14 cellular contexts compared by ENCODE assay signal in the genomic region with DNA sequence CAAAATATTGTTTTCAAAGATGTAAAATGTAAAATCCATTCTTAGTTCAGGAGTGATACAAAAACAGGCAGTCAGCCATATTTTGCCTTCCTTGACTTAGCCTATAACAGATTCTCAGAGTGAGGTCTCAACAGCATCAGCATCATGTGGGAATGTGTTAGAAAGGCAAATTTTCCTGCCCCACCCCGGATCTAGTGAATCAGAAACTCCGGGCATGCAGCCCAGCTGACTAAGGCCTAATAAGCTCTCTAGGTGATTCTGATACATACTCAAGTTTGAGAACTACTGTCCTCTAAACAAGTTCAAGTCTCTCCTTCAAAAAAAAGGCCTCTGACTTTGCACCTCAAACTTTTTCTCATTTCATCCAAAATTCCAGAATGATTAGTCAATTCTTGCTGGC. TPM values are rescaled to one million over a fixed set of nuclear protein-coding genes. Genes with fewer than 3 reads are reported as not detected.
DNase-seq lines count a peak whose midpoint lies in the region; ATAC-seq and TF ChIP-seq lines count a peak whose summit lies in the region.
"Had no signal": no experiment of that assay in that cellular context is flagged by ENCODE, and none has a peak within 500 bp of the region (broad histone marks: within the 10 kb centered on the region; RNA-seq: fewer than 3 reads in every experiment).

No MANE protein-coding gene starts in this region.

- H3K27ac ChIP-seq in RWPE1, result no peak overlapping the region

- no peaks in the 10 kb centered on the region for H3K4me1 Mint-ChIP-seq in progenitor cell of endocrine pancreas (ENCODE audit: low read depth)
- H3K4me1 Mint-ChIP-seq: brain had no signal

- CTCF ChIA-PET in RWPE1 (lab: Yijun Ruan, JAX), result no interaction called here

- DNase-seq in ELR (ENCODE audit: low read depth) (peak; percentile 99), RWPE1 (ENCODE audit: low spot score) (peak; percentile 83), fibroblast of gingiva (ENCODE audit: low read depth) (peak; percentile 86), posterior vena cava (ENCODE audit: low spot score) (peak; percentile 94), SW480 (ENCODE audit: low spot score) (no peak), progenitor cell of endocrine pancreas (ENCODE audit: low spot score, unreplicated experiment) (no peak)
- DNase-seq: activated CD4-positive, alpha-beta T cell treated with anti-CD3 and anti-CD28 coated beads, Interleukin-2, amount 50 U/mL, for 48 hours; islet precursor cell; NCI-H1092 treated with DMSO at 0.1 percent for 48 hours; stimulated activated CD4-positive, alpha-beta T cell treated with anti-CD3 and anti-CD28 coated beads, Interleukin-15, amount 100 ng/mL, for 24 hours had no signal

- H3K4me3 Mint-ChIP-seq in progenitor cell of endocrine pancreas (ENCODE audit: low read depth), result no peak overlapping the region
- H3K4me3 Mint-ChIP-seq: brain, type B pancreatic cell had no signal

- ATAC-seq in GM19463 (IDR thresholded peaks at IDR 0.05; ENCODE audit: unreplicated experiment), result no peak
- ATAC-seq in HG02852 (IDR thresholded peaks at IDR 0.05; ENCODE audit: unreplicated experiment), result no peak

- no peaks in the 10 kb centered on the region for H3K36me3 Mint-ChIP-seq in progenitor cell of endocrine pancreas (ENCODE audit: insufficient read depth)
- H3K36me3 Mint-ChIP-seq: brain, type B pancreatic cell had no signal

- TF ChIP-seq CTCF in RWPE1 (conservative IDR thresholded peaks at IDR 0.05; ENCODE audit: low read depth) (no peak), progenitor cell of endocrine pancreas (IDR thresholded peaks at IDR 0.05; ENCODE audit: unreplicated experiment) (no peak)

- POLR2A ChIA-PET in RWPE1 (lab: Yijun Ruan, JAX; ENCODE audit: low non-redundant PET), result no interaction called here

- intact Hi-C loops in posterior vena cava (cut with DNase I), result loop anchor here in 1 of 2 donors (10.0 kb wide), 1 partner anchor 124 kb away; a partner anchor contains a TSS

- H3K27ac Mint-ChIP-seq in progenitor cell of endocrine pancreas, result no peak overlapping the region
- H3K27ac Mint-ChIP-seq: brain, type B pancreatic cell had no signal

- no peaks in the 10 kb centered on the region for H3K27me3 Mint-ChIP-seq in progenitor cell of endocrine pancreas
- H3K27me3 Mint-ChIP-seq: type B pancreatic cell had no signal

- H3K9me3 Mint-ChIP-seq in progenitor cell of endocrine pancreas (ENCODE audit: low read depth), result no peaks in the 10 kb centered on the region
- H3K9me3 Mint-ChIP-seq: brain, type B pancreatic cell had no signal

RNA-seq across cellular contexts. Expression of a gene that starts 46.9 kb away (rescaled TPM):
- total RNA-seq in posterior vena cava, result 100 to 1,000 TPM; 116 to 145 TPM
- 210 and 213 TPM in 2 replicates for total RNA-seq in progenitor cell of endocrine pancreas

Comparison
In these comparisons a context has a peak if more than half of its experiments do, and no peak if none do; other contexts are left out.
1. DNase-seq: peak in ELR (single experiment), RWPE1 (single experiment), fibroblast of gingiva (single experiment) and posterior vena cava (single experiment); none in SW480 (single experiment) and progenitor cell of endocrine pancreas (single experiment).